ENCODE assay signal across 21 cellular contexts in the genomic region with DNA sequence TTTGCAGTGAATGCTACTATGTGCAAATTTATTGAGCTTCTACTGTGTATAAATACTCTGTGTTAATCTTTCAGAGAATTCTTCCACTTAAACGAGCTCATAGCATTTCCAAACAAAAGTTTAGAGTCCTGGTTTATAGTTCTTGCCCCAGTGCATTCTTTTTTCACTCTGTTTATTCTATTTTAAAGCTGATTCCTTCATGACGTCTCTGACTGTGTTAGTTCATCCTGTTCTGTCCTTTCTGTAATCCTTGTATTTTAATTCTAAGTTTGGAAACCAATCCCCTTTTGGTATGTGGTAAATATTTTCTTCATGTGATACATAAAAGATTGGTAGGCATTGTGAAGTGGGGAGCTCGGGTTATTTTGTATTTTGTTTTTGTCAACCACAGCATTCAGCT. TPM values are rescaled to one million over a fixed set of nuclear protein-coding genes. Genes with fewer than 3 reads are reported as not detected.
DNase-seq lines count a peak whose midpoint lies in the region; ATAC-seq and TF ChIP-seq lines count a peak whose summit lies in the region.
"Had no signal": no experiment of that assay in that cellular context is flagged by ENCODE, and none has a peak within 500 bp of the region (broad histone marks: within the 10 kb centered on the region; RNA-seq: fewer than 3 reads in every experiment).

No MANE protein-coding gene starts in this region.

- no peak overlapping the region for H3K4me3 ChIP-seq in adipocyte (ENCODE audit: low read length)
- no peak overlapping the region for H3K4me3 ChIP-seq in esophagus squamous epithelium
- H3K4me3 ChIP-seq in mucosa of rectum (ENCODE audit: low read length in 2 of 2) = no peak overlapping the region
- H3K4me3 ChIP-seq in suprapubic skin = no peak overlapping the region
- H3K4me3 ChIP-seq: GM23338 had no signal

- no peak for ATAC-seq in HG03439 (IDR thresholded peaks at IDR 0.05; ENCODE audit: unreplicated experiment)
- ATAC-seq: GM23338, HCT116 had no signal

- peak overlapping the region in 3 of 4 donors; percentile 75 to 79 (median 78) for H3K27ac ChIP-seq in esophagus squamous epithelium
- H3K27ac ChIP-seq in mucosa of rectum (ENCODE audit: low read depth in 2 of 2, low read length in 2 of 2) = peak overlapping the region; percentile 50 to 61
- H3K27ac ChIP-seq in suprapubic skin = no peak overlapping the region
- H3K27ac ChIP-seq: RWPE1 had no signal

- no peak for TF ChIP-seq POLR2A in esophagus squamous epithelium (IDR thresholded peaks at IDR 0.05)
- TF ChIP-seq POLR2A in suprapubic skin (IDR thresholded peaks at IDR 0.05) = no peak

- peak; percentile 36 for TF ChIP-seq EP300 in suprapubic skin (IDR thresholded peaks at IDR 0.05)

- intact Hi-C loops in esophagus squamous epithelium (cut with DNase I) = no loop called here

- H3K36me3 ChIP-seq in adipocyte (ENCODE audit: control insufficient read depth, insufficient read depth, low read length, severe bottlenecking) (no peaks in the 10 kb centered on the region), esophagus squamous epithelium (no peaks in the 10 kb centered on the region), mucosa of rectum (ENCODE audit: control insufficient read depth in 2 of 2, insufficient read depth in 2 of 2, low read length in 2 of 2) (no peaks in the 10 kb centered on the region), suprapubic skin (no peaks in the 10 kb centered on the region)

- no peaks in the 10 kb centered on the region for H3K9me3 ChIP-seq in adipocyte (ENCODE audit: control insufficient read depth, low read length)
- no peaks in the 10 kb centered on the region for H3K9me3 ChIP-seq in esophagus squamous epithelium
- no peaks in the 10 kb centered on the region for H3K9me3 ChIP-seq in mucosa of rectum (ENCODE audit: control insufficient read depth in 2 of 2, low read length in 2 of 2)
- no peaks in the 10 kb centered on the region for H3K9me3 ChIP-seq in suprapubic skin
- H3K9me3 ChIP-seq: Caco-2 had no signal

- WGBS in esophagus squamous epithelium, 2 donors = 54 to 57% methylated on average over 3 of the region's 3 CpGs
- WGBS in suprapubic skin = 77% methylated on average over 3 of the region's 3 CpGs

- H3K4me1 ChIP-seq in adipocyte (ENCODE audit: control insufficient read depth, insufficient read depth, low read length) (no peaks in the 10 kb centered on the region), esophagus squamous epithelium (peaks cover 0 to 10% (median 0%) of the 10 kb centered on the region in 3 donors), mucosa of rectum (ENCODE audit: control insufficient read depth in 2 of 2, insufficient read depth in 2 of 2, low read length in 2 of 2) (peaks cover 2% of the 10 kb centered on the region in 2 donors), suprapubic skin (no peaks in the 10 kb centered on the region)
- H3K4me1 ChIP-seq: Caco-2 had no signal

- no peak for TF ChIP-seq CTCF in esophagus squamous epithelium (IDR thresholded peaks at IDR 0.05)
- TF ChIP-seq CTCF in suprapubic skin (IDR thresholded peaks at IDR 0.05) = no peak

- H3K9ac ChIP-seq in adipocyte (ENCODE audit: low read length) (no peak overlapping the region), mucosa of rectum (ENCODE audit: low read depth in 1 of 2, low read length in 2 of 2) (no peak overlapping the region)

- DNase-seq in adipocyte (ENCODE audit: low read depth) = peak; percentile 55
- DNase-seq in esophagus squamous epithelium (lab: John Stamatoyannopoulos, UW) = no peak
- no peak for DNase-seq in suprapubic skin (ENCODE audit: low spot score in 2 of 2)
- no peak for DNase-seq in SW480 (ENCODE audit: low spot score)
- DNase-seq in NCI-H774 (lab: John Stamatoyannopoulos, UW) = no peak
- DNase-seq: Caco-2; CD4-positive, CD25-positive, alpha-beta regulatory T cell; DMS153; Kasumi-1; MM.1S; NCI-H187 treated with DMSO at 0.1 percent for 48 hours; NCI-H446; NCI-H69; OCI-M1 had no signal

- peaks cover 3% of the 10 kb centered on the region for H3K27me3 ChIP-seq in adipocyte (replicated peaks; ENCODE audit: control insufficient read depth, insufficient read depth, low read length)
- H3K27me3 ChIP-seq in esophagus squamous epithelium = no peaks in the 10 kb centered on the region
- no peaks in the 10 kb centered on the region for H3K27me3 ChIP-seq in mucosa of rectum (ENCODE audit: control insufficient read depth in 2 of 2, insufficient read depth in 2 of 2, low read length in 2 of 2)
- no peaks in the 10 kb centered on the region for H3K27me3 ChIP-seq in suprapubic skin

RNA-seq across cellular contexts. Expression of gene P2RY14, which starts 18.7 kb away (rescaled TPM):
- total RNA-seq in esophagus squamous epithelium (10 to 100 TPM in 1 of 4 donors, 1 to 10 TPM in 2, under 1 TPM in 1; 0.19 to 15.4 (median 3.2) TPM), suprapubic skin (1 to 10 TPM; 1.1 to 4.2 (median 2.4) TPM)
- total RNA-seq: A673, Caco-2, GM23338, HT1080 had no signal

RNA-seq across cellular contexts. Expression of gene GPR171, which starts 56.6 kb away (rescaled TPM):
- total RNA-seq in esophagus squamous epithelium (1 to 10 TPM in 3 of 4 donors, under 1 TPM in 1; 0.59 to 2.7 (median 2.1) TPM), suprapubic skin (1 to 10 TPM in 3 of 4 donors, under 1 TPM in 1; 0.76 to 1.5 (median 1.3) TPM)
- total RNA-seq: A673, Caco-2, GM23338, HT1080 had no signal

RNA-seq across cellular contexts. Expression of gene GPR87, which starts 57.0 kb away (rescaled TPM):
- total RNA-seq in esophagus squamous epithelium (10 to 100 TPM; 37.8 to 55.1 (median 46.0) TPM), suprapubic skin (10 to 100 TPM; 14.7 to 44.3 (median 30.9) TPM)
- total RNA-seq: A673; CD4-positive, CD25-positive, alpha-beta regulatory T cell; GM23338 had no signal
